In the genomic region with DNA sequence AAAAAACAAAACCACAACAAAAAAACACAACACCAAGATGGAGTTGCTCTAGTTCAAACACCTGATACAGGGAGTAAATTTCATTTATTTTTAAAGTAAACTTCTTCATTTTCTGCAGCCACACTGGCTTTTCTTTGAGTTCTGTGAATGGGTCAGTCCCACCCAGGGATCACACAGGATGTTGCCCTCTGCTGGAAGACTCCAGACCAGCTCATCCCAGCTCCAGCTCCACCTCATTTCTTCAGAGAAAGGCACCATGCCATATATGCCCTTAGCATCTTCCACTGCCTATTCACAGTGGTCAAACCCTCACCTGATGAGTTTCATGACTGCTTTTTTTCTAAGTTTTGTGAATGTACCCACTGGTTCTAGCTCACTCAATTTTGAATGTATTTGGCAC, we compare ENCODE assay signal across 8 cellular contexts. TPM values are rescaled to one million over a fixed set of nuclear protein-coding genes. Genes with fewer than 3 reads are reported as not detected.
DNase-seq lines count a peak whose midpoint lies in the region; ATAC-seq, FAIRE-seq and TF ChIP-seq lines count a peak whose summit lies in the region.

No MANE protein-coding gene starts in this region.

- DNase-seq in G401 (ENCODE audit: low spot score) (peak; percentile 19), RWPE2 (ENCODE audit: low spot score) (no peak), glomerular visceral epithelial cell (ENCODE audit: extremely low spot score) (peak; percentile 25), urothelium cell line (ENCODE audit: low spot score) (peak; percentile 16), NCI-H1092 (lab: John Stamatoyannopoulos, UW) (no peak)
- no peak for DNase-seq in activated CD8-positive, alpha-beta memory T cell treated with anti-CD3 and anti-CD28 coated beads, Interleukin-2, amount 50 U/mL, for 4 hours

- FAIRE-seq in urothelium cell line (lab: Jason Lieb, UNC): no peak

- no peak for TF ChIP-seq CTCF in HEK293 (tag by site-specific recombination; IDR thresholded peaks at IDR 0.05)
- peak; percentile 21 for TF ChIP-seq CTCF in RWPE2 (IDR thresholded peaks at IDR 0.05; ENCODE audit: poor library complexity, severe bottlenecking)

- POLR2A ChIA-PET in HEK293 (lab: Yijun Ruan, JAX): interaction anchor here (0.5 kb wide), 1 partner anchor 658 kb away, joined by 3 read pairs; no protein-coding TSS in a partner anchor

- ATAC-seq in RWPE2 (ENCODE audit: low read depth) (no peak), HG03442 (IDR thresholded peaks at IDR 0.05; ENCODE audit: unreplicated experiment) (no peak)

- H3K4me3 ChIP-seq in HEK293 (ENCODE audit: low read depth, low read length) (no peak overlapping the region), RWPE2 (ENCODE audit: severe bottlenecking) (no peak overlapping the region)

- H3K27me3 ChIP-seq in RWPE2 (ENCODE audit: insufficient read depth, poor library complexity, severe bottlenecking): no peaks in the 10 kb centered on the region

- H3K36me3 ChIP-seq in HEK293 (ENCODE audit: control insufficient read depth in 2 of 2, insufficient read depth in 1 of 2, low read length in 2 of 2) (no peaks in the 10 kb centered on the region), RWPE2 (ENCODE audit: low read depth) (peaks cover 14% of the 10 kb centered on the region)

- H3K9me3 ChIP-seq in HEK293 (ENCODE audit: control insufficient read depth, insufficient read depth, low read depth, low read length): no peaks in the 10 kb centered on the region
- no peaks in the 10 kb centered on the region for H3K9me3 ChIP-seq in RWPE2 (ENCODE audit: severe bottlenecking)

- in situ Hi-C loops in G401 (cut with HindIII; ENCODE audit: low sequenced_read_pairs): no loop called here

- no peak overlapping the region for H3K27ac ChIP-seq in HEK293 (ENCODE audit: extremely low read depth, low read depth, low read length)
- H3K27ac ChIP-seq in RWPE2 (ENCODE audit: poor library complexity, severe bottlenecking): peak overlapping the region; percentile 70

- H3K4me1 ChIP-seq in HEK293 (ENCODE audit: control insufficient read depth, insufficient read depth, low read length) (no peaks in the 10 kb centered on the region), RWPE2 (ENCODE audit: insufficient read depth, poor library complexity, severe bottlenecking) (peaks cover 13% of the 10 kb centered on the region)

- CTCF ChIA-PET in HEK293 (lab: Yijun Ruan, JAX): interaction anchor here (0.5 to 0.7 kb wide), 3 partner anchors 16 to 800 kb away, joined by 3 to 5 read pairs (median 3); no protein-coding TSS in a partner anchor

TF ChIP-seq in HEK293, 187 proteins besides CTCF, POLR2A, EP300 and RAD21:
- TF ChIP-seq ZNF10 (tag by site-specific recombination; IDR thresholded peaks at IDR 0.05) (peak; percentile 88), ZNF555 (tag by site-specific recombination; conservative IDR thresholded peaks at IDR 0.05) (no peak)

RNA-seq across cellular contexts. Expression of a gene that starts 8.0 kb away (rescaled TPM):
- 0.64 and 0.68 TPM in 2 replicates for total RNA-seq in G401 (2014; rRNA removed; shearing (Covaris generic))

RNA-seq across cellular contexts. Expression of a gene that starts 22.9 kb away (rescaled TPM):
- total RNA-seq in G401 (2014; rRNA removed; shearing (Covaris generic)): 40.4 and 46.4 TPM in 2 replicates

Comparison
In these comparisons a context has a peak if more than half of its experiments do, and no peak if none do; other contexts are left out.
1. DNase-seq: peak in G401 (single experiment), glomerular visceral epithelial cell (single experiment) and urothelium cell line (single experiment); none in RWPE2 (single experiment), NCI-H1092 (single experiment) and activated CD8-positive, alpha-beta memory T cell treated with anti-CD3 and anti-CD28 coated beads, Interleukin-2, amount 50 U/mL, for 4 hours (single experiment).